Comparison of ENCODE assay signal across 2 cellular contexts in genomic region chr7:24469118-24469517, GRCh38.
TF ChIP-seq lines count a peak whose summit lies in the region.

No MANE protein-coding gene starts in this region.

TF ChIP-seq in IMR-90, 13 proteins besides CTCF, POLR2A, EP300 and RAD21:
- TF ChIP-seq MAZ (IDR thresholded peaks at IDR 0.05; ENCODE audit: borderline replicate concordance, low read depth, low read length) (no peak), ELK1 (IDR thresholded peaks at IDR 0.05; ENCODE audit: borderline replicate concordance, low read depth, low read length) (no peak), MAFK (IDR thresholded peaks at IDR 0.05; ENCODE audit: low read depth, low read length) (no peak), USF2 (IDR thresholded peaks at IDR 0.05; ENCODE audit: low read depth, low read length) (no peak), CEBPB (IDR thresholded peaks at IDR 0.05; ENCODE audit: low read depth, low read length) (peak; percentile 78)

TF ChIP-seq in H1, 55 proteins besides CTCF, POLR2A, EP300 and RAD21:
- TF ChIP-seq KDM4A (IDR thresholded peaks at IDR 0.05; ENCODE audit: low read depth, low read length, severe bottlenecking) = no peak
- TF ChIP-seq RXRA (IDR thresholded peaks at IDR 0.05; ENCODE audit: insufficient read depth, low read depth, low read length) = no peak
- TF ChIP-seq MAX (IDR thresholded peaks at IDR 0.05) = no peak
- TF ChIP-seq TAF7 (optimal IDR thresholded peaks at IDR 0.05; ENCODE audit: borderline replicate concordance, low read depth, low read length) = no peak
- no peak for TF ChIP-seq MAFK (IDR thresholded peaks at IDR 0.05; ENCODE audit: low read depth, low read length)
